ENCODE assay signal across 8 cellular contexts in genomic region chr10:19816420-19817250, GRCh38. TPM values are rescaled to one million over a fixed set of nuclear protein-coding genes. Genes with fewer than 3 reads are reported as not detected.
DNase-seq lines count a peak whose midpoint lies in the region; ATAC-seq and TF ChIP-seq lines count a peak whose summit lies in the region.

TSS of gene PLXDC2 (plus strand) at chr10:19816432.

- POLR2A ChIA-PET in activated naive CD8-positive, alpha-beta T cell treated with anti-CD3 and anti-CD28 coated beads, Interleukin-2, amount 10 ng/mL, durations not matched to agents 7 days and 5 days (lab: Charles Lee): no interaction called here

- intact Hi-C loops in heart left ventricle (cut with DNase I): loop anchor here in 9 of 10 donors (5.0 to 10.0 kb wide), 14 partner anchors 131 to 956 kb away; no protein-coding TSS in a partner anchor

- H3K9me3 ChIP-seq in heart left ventricle (no peaks in the 10 kb centered on the region), osteoblast (ENCODE audit: low read depth, low read length) (no peaks in the 10 kb centered on the region)

- peak within 1 kb of the TSS; percentile 67 to 95 (median 82) for H3K4me3 ChIP-seq in heart left ventricle
- peak within 1 kb of the TSS; percentile 81 for H3K4me3 ChIP-seq in osteoblast (ENCODE audit: insufficient read depth, low read length)

- H4K20me1 ChIP-seq in osteoblast (ENCODE audit: insufficient read depth, low read length): no peaks in the 10 kb centered on the region

- WGBS in heart left ventricle, 4 donors: 0 to 1% (median 0%) methylated on average over 21 to 65 of the region's 65 CpGs

- no peak for DNase-seq in activated CD8-positive, alpha-beta memory T cell treated with anti-CD3 and anti-CD28 coated beads, Interleukin-2, amount 10 ng/mL, durations not matched to agents 7 days and 5 days
- no peak for DNase-seq in activated CD8-positive, alpha-beta memory T cell treated with anti-CD3 and anti-CD28 coated beads, Interleukin-2, amount 50 U/mL, for 48 hours
- peak; percentile 31 for DNase-seq in activated naive CD8-positive, alpha-beta T cell treated with anti-CD3 and anti-CD28 coated beads, Interleukin-2, amount 10 ng/mL, durations not matched to agents 7 days and 5 days
- DNase-seq in heart left ventricle: peak in 4 of 5 donors; percentile 45 to 82 (median 61)
- DNase-seq in osteoblast (ENCODE audit: insufficient read length, low spot score, missing footprints): peak; percentile 80
- no peak for DNase-seq in stimulated activated naive CD4-positive, alpha-beta T cell (lab: John Stamatoyannopoulos, UW)

- no peak within 1 kb of the TSS for H3K27ac Mint-ChIP-seq in activated CD8-positive, alpha-beta memory T cell treated with anti-CD3 and anti-CD28 coated beads, Interleukin-2, amount 10 ng/mL, durations not matched to agents 7 days and 5 days
- peak within 1 kb of the TSS in 1 of 3 donors; percentile 16 for H3K27ac Mint-ChIP-seq in IgD-negative memory B cell
- no peak within 1 kb of the TSS for H3K27ac Mint-ChIP-seq in activated naive CD8-positive, alpha-beta T cell treated with anti-CD3 and anti-CD28 coated beads, Interleukin-2, amount 10 ng/mL, durations not matched to agents 7 days and 5 days

- H3K4me1 ChIP-seq in heart left ventricle (peaks cover 0 to 26% (median 6%) of the 10 kb centered on the region in 12 donors), osteoblast (ENCODE audit: insufficient read depth, low read length) (peaks cover 7% of the 10 kb centered on the region)

- H3K4me3 Mint-ChIP-seq in activated CD8-positive, alpha-beta memory T cell treated with anti-CD3 and anti-CD28 coated beads, Interleukin-2, amount 10 ng/mL, durations not matched to agents 7 days and 5 days: peak within 1 kb of the TSS; percentile 13
- peak within 1 kb of the TSS in 3 of 4 donors; percentile 23 to 49 (median 47) for H3K4me3 Mint-ChIP-seq in IgD-negative memory B cell
- H3K4me3 Mint-ChIP-seq in activated naive CD8-positive, alpha-beta T cell treated with anti-CD3 and anti-CD28 coated beads, Interleukin-2, amount 10 ng/mL, durations not matched to agents 7 days and 5 days: peak within 1 kb of the TSS; percentile 64

- H3K79me2 ChIP-seq in osteoblast (ENCODE audit: insufficient read depth, low read length): no peaks in the 10 kb centered on the region

- no peak for TF ChIP-seq POLR2A in heart left ventricle (IDR thresholded peaks at IDR 0.05)

- no peaks in the 10 kb centered on the region for H3K36me3 ChIP-seq in heart left ventricle
- H3K36me3 ChIP-seq in osteoblast (ENCODE audit: insufficient read depth, low read length): no peaks in the 10 kb centered on the region

- peaks cover 0 to 18% (median 0%) of the 10 kb centered on the region in 9 donors for H3K27me3 ChIP-seq in heart left ventricle
- H3K27me3 ChIP-seq in osteoblast (ENCODE audit: insufficient read depth, low read length): peaks cover 33% of the 10 kb centered on the region

- TF ChIP-seq CTCF in heart left ventricle (IDR thresholded peaks at IDR 0.05) (no peak), osteoblast (IDR thresholded peaks at IDR 0.05; ENCODE audit: extremely low read depth, low read depth, low read length) (no peak)

- H3K27ac ChIP-seq in heart left ventricle: peak within 1 kb of the TSS; percentile 60 to 95 (median 90)
- H3K27ac ChIP-seq in osteoblast (ENCODE audit: low read depth, low read length): no peak within 1 kb of the TSS

- no peaks in the 10 kb centered on the region for H3K9me3 Mint-ChIP-seq in activated CD8-positive, alpha-beta memory T cell treated with anti-CD3 and anti-CD28 coated beads, Interleukin-2, amount 10 ng/mL, durations not matched to agents 7 days and 5 days (ENCODE audit: low read depth)
- peaks cover 0 to 3% (median 0%) of the 10 kb centered on the region in 3 donors for H3K9me3 Mint-ChIP-seq in IgD-negative memory B cell
- H3K9me3 Mint-ChIP-seq in activated naive CD8-positive, alpha-beta T cell treated with anti-CD3 and anti-CD28 coated beads, Interleukin-2, amount 10 ng/mL, durations not matched to agents 7 days and 5 days: no peaks in the 10 kb centered on the region

- H3K4me1 Mint-ChIP-seq in activated CD8-positive, alpha-beta memory T cell treated with anti-CD3 and anti-CD28 coated beads, Interleukin-2, amount 10 ng/mL, durations not matched to agents 7 days and 5 days: peaks cover 2% of the 10 kb centered on the region
- no peaks in the 10 kb centered on the region for H3K4me1 Mint-ChIP-seq in IgD-negative memory B cell
- peaks cover 2% of the 10 kb centered on the region for H3K4me1 Mint-ChIP-seq in activated naive CD8-positive, alpha-beta T cell treated with anti-CD3 and anti-CD28 coated beads, Interleukin-2, amount 10 ng/mL, durations not matched to agents 7 days and 5 days

- CTCF ChIA-PET in activated CD8-positive, alpha-beta memory T cell treated with anti-CD3 and anti-CD28 coated beads, Interleukin-2, amount 10 ng/mL, durations not matched to agents 7 days and 5 days (lab: Charles Lee): no interaction called here

- no peak for ATAC-seq in activated CD8-positive, alpha-beta memory T cell treated with anti-CD3 and anti-CD28 coated beads, Interleukin-2, amount 10 ng/mL, durations not matched to agents 7 days and 5 days
- no peak for ATAC-seq in activated naive CD8-positive, alpha-beta T cell treated with anti-CD3 and anti-CD28 coated beads, Interleukin-2, amount 10 ng/mL, durations not matched to agents 7 days and 5 days (ENCODE audit: low read depth)
- ATAC-seq in heart left ventricle (peak; percentile 13 to 48 (median 46)), HG03439 (IDR thresholded peaks at IDR 0.05; ENCODE audit: unreplicated experiment) (no peak)

- H2AFZ ChIP-seq in osteoblast (ENCODE audit: low read length): peak within 1 kb of the TSS; percentile 85

- H3K4me2 ChIP-seq in osteoblast (ENCODE audit: insufficient read depth, low read length): peak within 1 kb of the TSS; percentile 92

- peaks cover 51% of the 10 kb centered on the region for H3K27me3 Mint-ChIP-seq in activated CD8-positive, alpha-beta memory T cell treated with anti-CD3 and anti-CD28 coated beads, Interleukin-2, amount 10 ng/mL, durations not matched to agents 7 days and 5 days
- H3K27me3 Mint-ChIP-seq in IgD-negative memory B cell: peaks cover 23% of the 10 kb centered on the region
- peaks cover 42% of the 10 kb centered on the region for H3K27me3 Mint-ChIP-seq in activated naive CD8-positive, alpha-beta T cell treated with anti-CD3 and anti-CD28 coated beads, Interleukin-2, amount 10 ng/mL, durations not matched to agents 7 days and 5 days

- H3K36me3 Mint-ChIP-seq in activated CD8-positive, alpha-beta memory T cell treated with anti-CD3 and anti-CD28 coated beads, Interleukin-2, amount 10 ng/mL, durations not matched to agents 7 days and 5 days: no peaks in the 10 kb centered on the region
- no peaks in the 10 kb centered on the region for H3K36me3 Mint-ChIP-seq in IgD-negative memory B cell
- H3K36me3 Mint-ChIP-seq in activated naive CD8-positive, alpha-beta T cell treated with anti-CD3 and anti-CD28 coated beads, Interleukin-2, amount 10 ng/mL, durations not matched to agents 7 days and 5 days: no peaks in the 10 kb centered on the region

RNA-seq across cellular contexts. Expression of gene PLXDC2, which starts in this region (rescaled TPM):
- total RNA-seq in activated CD8-positive, alpha-beta memory T cell treated with anti-CD3 and anti-CD28 coated beads, Interleukin-2, amount 10 ng/mL, durations not matched to agents 7 days and 5 days: under 1 TPM in 1 of 2 experiments, not detected in 1; 0.05 TPM
- 0.18 TPM for polyA plus RNA-seq in IgD-negative memory B cell
- 1 to 10 TPM in 1 of 2 experiments, under 1 TPM in 1; 0.86 to 1.0 TPM for total RNA-seq in activated naive CD8-positive, alpha-beta T cell treated with anti-CD3 and anti-CD28 coated beads, Interleukin-2, amount 10 ng/mL, durations not matched to agents 7 days and 5 days
- 10 to 100 TPM; 10.7 to 36.4 (median 18.7) TPM for total RNA-seq in heart left ventricle
- polyA plus RNA-seq in heart left ventricle: 1 to 10 TPM; 3.4 to 7.2 TPM
- total RNA-seq in osteoblast: 63.3 and 86.9 TPM in 2 replicates

Comparison
In these comparisons a context has a peak if more than half of its experiments do, and no peak if none do; other contexts are left out.
1. RNA of gene PLXDC2 (total RNA-seq): 63.3 to 86.9 TPM in osteoblast and 10.7 to 36.4 TPM in heart left ventricle; 0.86 to 1.0 TPM in activated naive CD8-positive, alpha-beta T cell treated with anti-CD3 and anti-CD28 coated beads, Interleukin-2, amount 10 ng/mL, durations not matched to agents 7 days and 5 days and 0.05 TPM in activated CD8-positive, alpha-beta memory T cell treated with anti-CD3 and anti-CD28 coated beads, Interleukin-2, amount 10 ng/mL, durations not matched to agents 7 days and 5 days; every median in the first group is over 4 times any median in the second.
2. ATAC-seq: peak in heart left ventricle (4 of 4); none in activated CD8-positive, alpha-beta memory T cell treated with anti-CD3 and anti-CD28 coated beads, Interleukin-2, amount 10 ng/mL, durations not matched to agents 7 days and 5 days (single experiment), activated naive CD8-positive, alpha-beta T cell treated with anti-CD3 and anti-CD28 coated beads, Interleukin-2, amount 10 ng/mL, durations not matched to agents 7 days and 5 days (single experiment) and HG03439 (single experiment).
3. DNase-seq: peak in activated naive CD8-positive, alpha-beta T cell treated with anti-CD3 and anti-CD28 coated beads, Interleukin-2, amount 10 ng/mL, durations not matched to agents 7 days and 5 days (single experiment), heart left ventricle (4 of 5) and osteoblast (single experiment); none in activated CD8-positive, alpha-beta memory T cell treated with anti-CD3 and anti-CD28 coated beads, Interleukin-2, amount 10 ng/mL, durations not matched to agents 7 days and 5 days (single experiment), activated CD8-positive, alpha-beta memory T cell treated with anti-CD3 and anti-CD28 coated beads, Interleukin-2, amount 50 U/mL, for 48 hours (single experiment) and stimulated activated naive CD4-positive, alpha-beta T cell (0 of 6).
4. H3K4me3 Mint-ChIP-seq: peak in every context shown above with its lines; median percentile 64 in activated naive CD8-positive, alpha-beta T cell treated with anti-CD3 and anti-CD28 coated beads, Interleukin-2, amount 10 ng/mL, durations not matched to agents 7 days and 5 days; 47 in IgD-negative memory B cell; 13 in activated CD8-positive, alpha-beta memory T cell treated with anti-CD3 and anti-CD28 coated beads, Interleukin-2, amount 10 ng/mL, durations not matched to agents 7 days and 5 days.